12 cellular contexts compared by ENCODE assay signal in genomic region chr20:32115196-32115767, GRCh38.
"Had no signal": no experiment of that assay in that cellular context is flagged by ENCODE, and none has a peak within 500 bp of the region (broad histone marks: within the 10 kb centered on the region; RNA-seq: fewer than 3 reads in every experiment).

No MANE protein-coding gene starts in this region.

- H3K27ac ChIP-seq: body of pancreas, esophagus muscularis mucosa, suprapubic skin had no signal

- H3K36me3 ChIP-seq: suprapubic skin had no signal

- H3K27me3 ChIP-seq: body of pancreas, esophagus muscularis mucosa, suprapubic skin had no signal

- DNase-seq: activated CD4-positive, CD25-positive, alpha-beta regulatory T cell; activated T-cell treated with anti-CD3 and anti-CD28 coated beads, Interleukin-2, amount 50 U/mL, for 1 hour; amniotic stem cell; body of pancreas; cerebellar nuclear complex; left colon; stimulated activated CD4-positive, alpha-beta T cell treated with anti-CD3 and anti-CD28 coated beads, Interleukin-4, amount 100 ng/mL, for 1 hour; stimulated activated CD8-positive, alpha-beta memory T cell treated with anti-CD3 and anti-CD28 coated beads, Interleukin-4, amount 100 ng/mL, for 48 hours; stimulated activated naive CD8-positive, alpha-beta T cell treated with anti-CD3 and anti-CD28 coated beads, Interleukin-15, Interleukin-2, amounts not matched to agents 100 U/mL and 50 U/mL, for 24 hours had no signal

- H3K9me3 Mint-ChIP-seq: activated naive CD4-positive, alpha-beta T cell treated with anti-CD3 and anti-CD28 coated beads, Interleukin-2, amount 50 U/mL, for 72 hours had no signal

- ATAC-seq: activated naive CD4-positive, alpha-beta T cell treated with anti-CD3 and anti-CD28 coated beads, Interleukin-2, amount 50 U/mL, for 72 hours; body of pancreas; left colon; stimulated activated naive CD8-positive, alpha-beta T cell treated with anti-CD3 and anti-CD28 coated beads, Interleukin-15, Interleukin-2, amounts not matched to agents 100 U/mL and 50 U/mL, for 24 hours had no signal

- H3K4me3 ChIP-seq: body of pancreas, esophagus muscularis mucosa, suprapubic skin had no signal

- H3K9me3 ChIP-seq: body of pancreas, esophagus muscularis mucosa, suprapubic skin had no signal
